ENCODE assay signal across 1 cellular context in genomic region chr4:109731052-109731545, GRCh38.
TF ChIP-seq lines count a peak whose summit lies in the region.
"Not testable (repeated sequence)": the region's sequence is repeated elsewhere in the genome, so short reads cannot be mapped to it uniquely, and the experiment has no call there.

No MANE protein-coding gene starts in this region.

TF ChIP-seq in K562, 482 proteins besides CTCF, POLR2A, EP300 and RAD21:
- TF ChIP-seq ATF1, CREB1, CEBPG, ZBTB40 (CRISPR knock-in tag; IDR thresholded peaks at IDR 0.05): not testable (repeated sequence)
- TF ChIP-seq ATF1 (tag; IDR thresholded peaks at IDR 0.05), result peak; percentile 50; the same call in 1 of the 2 replicates
- 0 out of 2 replicates have a peak, but pooled peaks have one; percentile 1 for TF ChIP-seq CREB1 (IDR thresholded peaks at IDR 0.05)
- TF ChIP-seq CEBPG (tag; conservative IDR thresholded peaks at IDR 0.05 in 1 of 2, IDR thresholded peaks at IDR 0.05 in 1 of 2), result peak; percentile 31 to 53; a peak in 3 of 4 replicates
- peak in 1 of 2 experiments; percentile 67; a peak in 1 of 4 replicates for TF ChIP-seq RCOR1 (IDR thresholded peaks at IDR 0.05; ENCODE audit: borderline replicate concordance in 1 of 2, low read depth in 2 of 2, low read length in 2 of 2)
- TF ChIP-seq CEBPB (tag; IDR thresholded peaks at IDR 0.05), result peak; percentile 48
- 0 out of 2 replicates have a peak, but pooled peaks have one; percentile 3 for TF ChIP-seq KLF16 (IDR thresholded peaks at IDR 0.05)
- peak; percentile 100 for TF ChIP-seq ADNP (tag; IDR thresholded peaks at IDR 0.05)
- TF ChIP-seq ZNF644 (tag; IDR thresholded peaks at IDR 0.05; ENCODE audit: low read depth), result peak; percentile 19; the same call in 1 of the 2 replicates
- TF ChIP-seq CBX1 (IDR thresholded peaks at IDR 0.05; ENCODE audit: low read depth), result peak; percentile 59; the same call in 1 of the 2 replicates
- TF ChIP-seq GTF3C2 (IDR thresholded peaks at IDR 0.05; ENCODE audit: borderline replicate concordance, extremely low read depth, insufficient read length), result peak; percentile 55
- TF ChIP-seq PRDM10 (IDR thresholded peaks at IDR 0.05; ENCODE audit: partially characterized antibody), result peak; percentile 26
- 0 out of 2 replicates have a peak, but pooled peaks have one; percentile 2 for TF ChIP-seq POLR2H (tag; IDR thresholded peaks at IDR 0.05; ENCODE audit: low read depth)
- peak; percentile 41 to 55; a peak in 2 of 4 replicates for TF ChIP-seq KDM1A (IDR thresholded peaks at IDR 0.05)
- TF ChIP-seq ATF7 (IDR thresholded peaks at IDR 0.05), result 0 out of 2 replicates have a peak, but pooled peaks have one; percentile 17
- TF ChIP-seq TBP (optimal IDR thresholded peaks at IDR 0.05; ENCODE audit: low read depth, low read length), result peak; percentile 45
- peak; percentile 13; the same call in 1 of the 2 replicates for TF ChIP-seq ZBTB40 (IDR thresholded peaks at IDR 0.05)
- TF ChIP-seq CHAMP1 (IDR thresholded peaks at IDR 0.05), result 0 out of 2 replicates have a peak, but pooled peaks have one; percentile 47
